Comparison of ENCODE assay signal across 1 cellular context in genomic region chr11:27410301-27410700, GRCh38.
TF ChIP-seq lines count a peak whose summit lies in the region.

No MANE protein-coding gene starts in this region.

TF ChIP-seq in SK-N-SH, 30 proteins besides CTCF, POLR2A, EP300 and RAD21 (continued from another document):
- TF ChIP-seq, protein P1, sequence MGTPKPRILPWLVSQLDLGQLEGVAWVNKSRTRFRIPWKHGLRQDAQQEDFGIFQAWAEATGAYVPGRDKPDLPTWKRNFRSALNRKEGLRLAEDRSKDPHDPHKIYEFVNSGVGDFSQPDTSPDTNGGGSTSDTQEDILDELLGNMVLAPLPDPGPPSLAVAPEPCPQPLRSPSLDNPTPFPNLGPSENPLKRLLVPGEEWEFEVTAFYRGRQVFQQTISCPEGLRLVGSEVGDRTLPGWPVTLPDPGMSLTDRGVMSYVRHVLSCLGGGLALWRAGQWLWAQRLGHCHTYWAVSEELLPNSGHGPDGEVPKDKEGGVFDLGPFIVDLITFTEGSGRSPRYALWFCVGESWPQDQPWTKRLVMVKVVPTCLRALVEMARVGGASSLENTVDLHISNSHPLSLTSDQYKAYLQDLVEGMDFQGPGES (IDR thresholded peaks at IDR 0.05; ENCODE audit: low read depth, low read length) = no peak
